15 cellular contexts compared by ENCODE assay signal in the genomic region with DNA sequence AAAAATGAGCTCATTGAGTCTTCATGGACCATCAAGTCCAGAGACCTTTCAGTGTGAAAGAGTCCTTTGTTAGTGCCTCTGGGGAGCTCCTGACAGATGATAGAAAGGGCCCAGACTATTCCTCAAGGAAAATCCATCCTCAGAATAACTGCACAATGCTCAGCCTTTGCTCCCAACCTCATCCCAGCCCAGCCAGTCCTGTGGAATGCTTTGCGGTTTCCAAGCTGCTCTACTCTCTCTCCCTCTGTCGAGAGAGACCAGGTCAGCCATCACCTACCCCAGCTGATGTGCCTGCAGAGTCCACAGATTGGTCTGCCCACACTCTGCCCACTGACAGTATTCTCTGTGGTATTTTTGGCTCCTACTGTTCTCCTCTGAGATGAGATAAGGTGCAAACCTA.
"Had no signal": no experiment of that assay in that cellular context is flagged by ENCODE, and none has a peak within 500 bp of the region (broad histone marks: within the 10 kb centered on the region; RNA-seq: fewer than 3 reads in every experiment).

No MANE protein-coding gene starts in this region.

- DNase-seq: activated naive CD4-positive, alpha-beta T cell treated with anti-CD3 and anti-CD28 coated beads, Interleukin-2, amount 50 U/mL, for 16 hours; adrenal gland; body of pancreas; central memory CD4-positive, alpha-beta T cell; hippocampal formation; kidney glomerular epithelial cell; lower lobe of right lung; midbrain; naive B cell; right cardiac atrium; spleen; stimulated activated CD4-positive, alpha-beta T cell treated with anti-CD3 and anti-CD28 coated beads, Interleukin-1b, Interleukin-23, amount 100 ng/mL, for 48 hours; trophoblast cell had no signal

- ATAC-seq: activated CD4-positive, CD25-positive, alpha-beta regulatory T cell treated with anti-CD3 and anti-CD28 coated beads, Interleukin-2, amount 50 U/mL, for 24 hours; body of pancreas; lower lobe of right lung; right cardiac atrium; stimulated activated memory B cell treated with anti-CD40 and anti-IgM and Interleukin-4, amounts not matched to agents 10 μg/mL and 1 μg/mL and 100 μg/mL, for 72 hours had no signal
